Comparison of ENCODE assay signal across 8 cellular contexts in the genomic region with DNA sequence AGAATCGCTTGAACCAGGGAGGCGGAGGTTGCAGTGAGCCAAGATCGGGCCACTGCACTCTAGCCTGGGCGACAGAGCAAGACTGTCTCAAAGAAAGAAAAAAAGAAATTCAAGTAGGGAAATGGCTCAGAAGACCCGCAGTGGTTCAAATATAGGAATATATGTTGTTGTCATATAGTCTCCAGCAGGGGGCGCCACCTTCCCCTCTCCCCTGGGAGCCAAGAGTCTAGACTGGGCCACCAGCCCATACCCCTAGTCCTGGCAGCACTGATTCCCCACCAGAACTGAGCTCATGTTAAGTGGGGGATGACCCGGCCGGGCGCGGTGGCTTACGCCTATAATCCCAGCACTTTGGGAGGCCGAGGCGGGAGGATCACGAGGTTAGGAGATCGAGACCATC. TPM values are rescaled to one million over a fixed set of nuclear protein-coding genes. Genes with fewer than 3 reads are reported as not detected.
A peak's percentile ranks its signal among the peaks of the same experiment; 100 is the strongest.
DNase-seq lines count a peak whose midpoint lies in the region; ATAC-seq and TF ChIP-seq lines count a peak whose summit lies in the region.
"Not testable (repeated sequence)": the region's sequence is repeated elsewhere in the genome, so short reads cannot be mapped to it uniquely, and the experiment has no call there.

No MANE protein-coding gene starts in this region.

- TF ChIP-seq CTCF in GM12875 (IDR thresholded peaks at IDR 0.05; ENCODE audit: borderline replicate concordance, insufficient read depth, low read depth, low read length), result peak; percentile 50
- peak; percentile 34 to 46 for TF ChIP-seq CTCF in left lung (IDR thresholded peaks at IDR 0.05)

- peak; percentile 91 for DNase-seq in 8988T
- peak; percentile 31 for DNase-seq in NCI-H1694 treated with DMSO at 0.1 percent for 48 hours (lab: John Stamatoyannopoulos, UW)
- peak; percentile 30 for DNase-seq in T-helper 2 cell treated with Interferon-gamma antibody and Interleukin-4, amounts not matched to agents 5 μg/mL and 100 μg/mL, for 36 hours (ENCODE audit: low spot score)
- DNase-seq in activated T-cell treated with anti-CD3 and anti-CD28 coated beads, Interleukin-2, amount 50 U/mL, for 48 hours, result peak; percentile 71 to 76
- DNase-seq in effector memory CD4-positive, alpha-beta T cell, result peak in 2 of 3 donors; percentile 14 to 27
- peak; percentile 42 to 84 for DNase-seq in left lung
- peak; percentile 70 to 79 for DNase-seq in stimulated activated CD4-positive, alpha-beta T cell treated with anti-CD3 and anti-CD28 coated beads, Interleukin-2, amount 100 ng/mL, for 24 hours

- not testable (repeated sequence) for H3K4me1 Mint-ChIP-seq in T-helper 2 cell treated with Interferon-gamma antibody and Interleukin-4, amounts not matched to agents 5 μg/mL and 100 μg/mL, for 36 hours (ENCODE audit: low read depth)

- not testable (repeated sequence) for H3K27me3 Mint-ChIP-seq in T-helper 2 cell treated with Interferon-gamma antibody and Interleukin-4, amounts not matched to agents 5 μg/mL and 100 μg/mL, for 36 hours (ENCODE audit: low read depth)

- H3K4me3 Mint-ChIP-seq in T-helper 2 cell treated with Interferon-gamma antibody and Interleukin-4, amounts not matched to agents 5 μg/mL and 100 μg/mL, for 36 hours, result not testable (repeated sequence)

- not testable (repeated sequence) for H3K4me1 ChIP-seq in effector memory CD4-positive, alpha-beta T cell (ENCODE audit: control insufficient read depth, insufficient read depth, low read length, poor library complexity, severe bottlenecking); left lung

- H3K36me3 ChIP-seq in effector memory CD4-positive, alpha-beta T cell (ENCODE audit: control insufficient read depth, insufficient read depth, low read length); left lung: not testable (repeated sequence)

- intact Hi-C loops in left lung (cut with DNase I), result loop anchor here in 1 of 2 donors (5.0 kb wide), 1 partner anchor 34 kb away; no protein-coding TSS in a partner anchor

- H3K27ac Mint-ChIP-seq in T-helper 2 cell treated with Interferon-gamma antibody and Interleukin-4, amounts not matched to agents 5 μg/mL and 100 μg/mL, for 36 hours, result not testable (repeated sequence)

- not testable (repeated sequence) for H3K4me3 ChIP-seq in GM12875 (ENCODE audit: low read depth, low read length); effector memory CD4-positive, alpha-beta T cell (ENCODE audit: insufficient read depth, low read depth, low read length, poor library complexity, severe bottlenecking); left lung

- H3K27ac ChIP-seq in effector memory CD4-positive, alpha-beta T cell (ENCODE audit: insufficient read depth, low read length, poor library complexity, severe bottlenecking); left lung: not testable (repeated sequence)

- not testable (repeated sequence) for H3K9me3 Mint-ChIP-seq in T-helper 2 cell treated with Interferon-gamma antibody and Interleukin-4, amounts not matched to agents 5 μg/mL and 100 μg/mL, for 36 hours

- not testable (repeated sequence) for H3K36me3 Mint-ChIP-seq in T-helper 2 cell treated with Interferon-gamma antibody and Interleukin-4, amounts not matched to agents 5 μg/mL and 100 μg/mL, for 36 hours (ENCODE audit: low read depth)

- H3K27me3 ChIP-seq in effector memory CD4-positive, alpha-beta T cell (replicated peaks; ENCODE audit: control insufficient read depth, insufficient read depth, low read length, poor library complexity, severe bottlenecking); left lung: not testable (repeated sequence)

- peak; percentile 59 for ATAC-seq in left lung

- not testable (repeated sequence) for H3K9me3 ChIP-seq in effector memory CD4-positive, alpha-beta T cell (ENCODE audit: control insufficient read depth, low read length); left lung

RNA-seq across cellular contexts. Expression of gene FAM222B, which starts 6.1 kb away (rescaled TPM):
- total RNA-seq in left lung, result 10 to 100 TPM; 16.5 to 25.4 TPM

RNA-seq across cellular contexts. Expression of gene ERAL1, which starts 6.1 kb away (rescaled TPM):
- total RNA-seq in left lung, result 10 to 100 TPM; 30.0 to 33.4 TPM

RNA-seq across cellular contexts. Expression of gene FLOT2, which starts 48.9 kb away (rescaled TPM):
- 100 to 1,000 TPM in 1 of 2 donors, 10 to 100 TPM in 1; 95.7 to 171 TPM for total RNA-seq in left lung

RNA-seq across cellular contexts. Expression of gene DHRS13, which starts 54.2 kb away (rescaled TPM):
- total RNA-seq in left lung, result 10 to 100 TPM in 1 of 2 donors, 1 to 10 TPM in 1; 8.8 to 16.9 TPM

Comparison
In these comparisons a context has a peak if more than half of its experiments do, and no peak if none do; other contexts are left out.
1. DNase-seq: peak in every context shown above with its lines; median percentile 91 in 8988T; 74 in stimulated activated CD4-positive, alpha-beta T cell treated with anti-CD3 and anti-CD28 coated beads, Interleukin-2, amount 100 ng/mL, for 24 hours; 74 in activated T-cell treated with anti-CD3 and anti-CD28 coated beads, Interleukin-2, amount 50 U/mL, for 48 hours; 63 in left lung; 31 in NCI-H1694 treated with DMSO at 0.1 percent for 48 hours; 30 in T-helper 2 cell treated with Interferon-gamma antibody and Interleukin-4, amounts not matched to agents 5 μg/mL and 100 μg/mL, for 36 hours; 20 in effector memory CD4-positive, alpha-beta T cell.